8 cellular contexts compared by ENCODE assay signal in genomic region chr6:131949909-131950766, GRCh38. TPM values are rescaled to one million over a fixed set of nuclear protein-coding genes. Genes with fewer than 3 reads are reported as not detected.
DNase-seq lines count a peak whose midpoint lies in the region; ATAC-seq and TF ChIP-seq lines count a peak whose summit lies in the region.

No MANE protein-coding gene starts in this region.

- peak; percentile 71 to 74 for TF ChIP-seq CTCF in brain (conservative IDR thresholded peaks at IDR 0.05)
- TF ChIP-seq CTCF in psoas muscle (IDR thresholded peaks at IDR 0.05), result peak; percentile 44

- intact Hi-C loops in psoas muscle (cut with DNase I), result no loop called here

- H3K27me3 Mint-ChIP-seq in brain, result peaks cover 24% of the 10 kb centered on the region

- H3K4me3 ChIP-seq in H7 (ENCODE audit: insufficient read depth, low read depth, low read length) (peak overlapping the region; percentile 67), psoas muscle (peak overlapping the region; percentile 70)

- H3K36me3 ChIP-seq in H7 (replicated peaks; ENCODE audit: control insufficient read depth, insufficient read depth, low read length) (peaks cover 19% of the 10 kb centered on the region), psoas muscle (ENCODE audit: insufficient read depth in 1 of 2, low read depth in 1 of 2) (no peaks in the 10 kb centered on the region)

- no peaks in the 10 kb centered on the region for H3K27me3 ChIP-seq in H7 (ENCODE audit: control insufficient read depth, insufficient read depth, low read length)
- peaks cover 0 to 52% (median 2%) of the 10 kb centered on the region in 3 donors for H3K27me3 ChIP-seq in psoas muscle (ENCODE audit: insufficient read depth in 3 of 3, low read length in 2 of 3)

- peak; percentile 34 for DNase-seq in COR-L47 (lab: John Stamatoyannopoulos, UW)
- peak; percentile 81 for DNase-seq in H7
- DNase-seq in NOMO-1 treated with dmso at 0.1 percent for 144 hours (lab: John Stamatoyannopoulos, UW; ENCODE audit: unreplicated experiment), result peak; percentile 38
- peak; percentile 6 to 58 for DNase-seq in hippocampal formation (lab: John Stamatoyannopoulos, UW)
- DNase-seq in psoas muscle, result peak; percentile 73 to 83
- no peak for DNase-seq in NCI-H1694 treated with DMSO at 0.1 percent for 48 hours (lab: John Stamatoyannopoulos, UW)

- H3K27ac ChIP-seq in psoas muscle, result peak overlapping the region; percentile 74

- WGBS in psoas muscle, 3 donors, result 3 to 5% (median 3%) methylated on average over 33 to 42 of the region's 42 CpGs

- peak; percentile 40 to 75 (median 67) for ATAC-seq in psoas muscle
- ATAC-seq in GM19324 (IDR thresholded peaks at IDR 0.05; ENCODE audit: low FRiP score, unreplicated experiment), result no peak

- H3K9me3 Mint-ChIP-seq in brain, result no peaks in the 10 kb centered on the region

- H3K9me3 ChIP-seq in psoas muscle, result no peaks in the 10 kb centered on the region

- no peaks in the 10 kb centered on the region for H3K4me1 ChIP-seq in psoas muscle

- peaks cover 4% of the 10 kb centered on the region for H3K36me3 Mint-ChIP-seq in brain

- peak overlapping the region; percentile 83 to 91 (median 87) for H3K4me3 Mint-ChIP-seq in brain

- peak overlapping the region in 4 of 5 experiments; percentile 65 to 90 (median 72) for H3K27ac Mint-ChIP-seq in brain

- peaks cover 59% of the 10 kb centered on the region for H3K4me1 Mint-ChIP-seq in brain

RNA-seq across cellular contexts. Expression of gene CCN2, which starts 1.0 kb away (rescaled TPM):
- total RNA-seq in H7 (2014; rRNA removed; shearing (Covaris generic)), result 5.8 and 8.3 TPM in 2 replicates
- polyA plus RNA-seq in brain (ENCODE audit: insufficient read depth, low read depth, low replicate concordance) (21.4 TPM), psoas muscle (10 to 100 TPM in 1 of 3 donors, 1 to 10 TPM in 2; 4.1 to 16.2 (median 5.8) TPM)
- total RNA-seq in psoas muscle, result 10 to 100 TPM; 14.1 to 25.0 (median 17.0) TPM
